ENCODE assay signal across 8 cellular contexts in the genomic region with DNA sequence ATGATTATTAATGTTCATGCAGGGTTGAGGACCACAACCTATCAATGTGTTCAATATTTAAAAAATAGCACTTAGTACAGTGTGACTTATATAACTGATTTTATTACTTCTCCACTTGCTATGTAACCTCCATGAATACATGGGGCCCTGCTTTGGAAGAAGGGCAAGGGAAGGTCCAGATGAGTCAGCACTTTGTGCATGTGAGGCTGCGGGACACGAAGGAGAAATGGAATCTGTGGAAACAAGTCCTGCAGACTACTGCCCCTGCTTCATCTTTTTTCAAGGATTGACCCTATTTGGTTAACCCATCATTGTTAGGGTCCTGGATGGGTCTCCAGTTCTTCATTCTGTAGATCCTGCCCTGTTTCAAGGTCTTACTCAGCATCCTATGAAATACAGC. TPM values are rescaled to one million over a fixed set of nuclear protein-coding genes. Genes with fewer than 3 reads are reported as not detected.
DNase-seq lines count a peak whose midpoint lies in the region; ATAC-seq, FAIRE-seq and TF ChIP-seq lines count a peak whose summit lies in the region.

No MANE protein-coding gene starts in this region.

- no peaks in the 10 kb centered on the region for H3K9me1 ChIP-seq in keratinocyte (ENCODE audit: control insufficient read depth, extremely low read depth, insufficient read depth, low read length)

- H3K4me3 Mint-ChIP-seq in activated naive CD8-positive, alpha-beta T cell treated with anti-CD3 and anti-CD28 coated beads, Interleukin-2, amount 10 ng/mL, durations not matched to agents 7 days and 5 days = peak overlapping the region; percentile 98

- H3K4me1 ChIP-seq in keratinocyte (ENCODE audit: control insufficient read depth, extremely low read depth, insufficient read depth, low read length) (peaks cover 19% of the 10 kb centered on the region), uterus (no peaks in the 10 kb centered on the region)

- H3K4me3 ChIP-seq in keratinocyte (ENCODE audit: control insufficient read depth in 2 of 3, extremely low read depth in 1 of 3, insufficient read depth in 2 of 3, low read depth in 1 of 3, low read length in 3 of 3) (peak overlapping the region in 1 of 3 experiments; percentile 83), uterus (peak overlapping the region in 1 of 2 donors; percentile 64)

- H3K4me1 Mint-ChIP-seq in activated naive CD8-positive, alpha-beta T cell treated with anti-CD3 and anti-CD28 coated beads, Interleukin-2, amount 10 ng/mL, durations not matched to agents 7 days and 5 days = peaks cover 50% of the 10 kb centered on the region

- intact Hi-C loops in uterus (cut with DNase I; ENCODE audit: low total_unique reads) = no loop called here

- H3K27ac ChIP-seq in keratinocyte (ENCODE audit: control insufficient read depth, insufficient read depth, low read length) = no peak overlapping the region
- H3K27ac ChIP-seq in uterus = peak overlapping the region; percentile 84

- peaks cover 18% of the 10 kb centered on the region for H3K36me3 Mint-ChIP-seq in activated naive CD8-positive, alpha-beta T cell treated with anti-CD3 and anti-CD28 coated beads, Interleukin-2, amount 10 ng/mL, durations not matched to agents 7 days and 5 days

- H3K9me3 Mint-ChIP-seq in activated naive CD8-positive, alpha-beta T cell treated with anti-CD3 and anti-CD28 coated beads, Interleukin-2, amount 10 ng/mL, durations not matched to agents 7 days and 5 days = no peaks in the 10 kb centered on the region

- no peaks in the 10 kb centered on the region for H3K27me3 Mint-ChIP-seq in activated naive CD8-positive, alpha-beta T cell treated with anti-CD3 and anti-CD28 coated beads, Interleukin-2, amount 10 ng/mL, durations not matched to agents 7 days and 5 days

- H3K36me3 ChIP-seq in keratinocyte (ENCODE audit: control insufficient read depth in 2 of 2, extremely low read depth in 1 of 2, insufficient read depth in 2 of 2, low read length in 2 of 2) (peaks cover 3 to 5% of the 10 kb centered on the region in 2 experiments), uterus (no peaks in the 10 kb centered on the region)

- no peak overlapping the region for H3K27ac Mint-ChIP-seq in activated naive CD8-positive, alpha-beta T cell treated with anti-CD3 and anti-CD28 coated beads, Interleukin-2, amount 10 ng/mL, durations not matched to agents 7 days and 5 days

- H3K79me2 ChIP-seq in keratinocyte (ENCODE audit: control insufficient read depth, insufficient read depth, low read length) = peaks cover 6% of the 10 kb centered on the region

- no peak for TF ChIP-seq POLR2A in uterus (IDR thresholded peaks at IDR 0.05)

- H3K9me3 ChIP-seq in keratinocyte (ENCODE audit: control insufficient read depth, low read depth, low read length) (no peaks in the 10 kb centered on the region), uterus (no peaks in the 10 kb centered on the region)

- POLR2A ChIA-PET in activated naive CD8-positive, alpha-beta T cell treated with anti-CD3 and anti-CD28 coated beads, Interleukin-2, amount 10 ng/mL, durations not matched to agents 7 days and 5 days (lab: Charles Lee) = interaction anchor here (2.4 kb wide), 1 partner anchor 56 kb away, joined by 26 read pairs; the partner anchor contains the start of gene CEP97

- no peaks in the 10 kb centered on the region for H3K27me3 ChIP-seq in keratinocyte (ENCODE audit: control insufficient read depth, extremely low read depth, insufficient read depth, low read length)
- H3K27me3 ChIP-seq in uterus = no peaks in the 10 kb centered on the region

- dilution Hi-C loops in keratinocyte (cut with MboI; ENCODE audit: extremely low pct_ligation_motif_present, low sequenced_read_pairs) = no loop called here

- TF ChIP-seq CTCF in keratinocyte (optimal IDR thresholded peaks at IDR 0.05 in 1 of 3, IDR thresholded peaks at IDR 0.05 in 1 of 3, conservative IDR thresholded peaks at IDR 0.05 in 1 of 3; ENCODE audit: extremely low read depth in 1 of 3, insufficient read depth in 2 of 3, low read length in 3 of 3) (no peak), uterus (IDR thresholded peaks at IDR 0.05) (no peak)

- peak; percentile 32 for FAIRE-seq in keratinocyte (lab: Jason Lieb, UNC)

- no peaks in the 10 kb centered on the region for H4K20me1 ChIP-seq in keratinocyte (ENCODE audit: control insufficient read depth, extremely low read depth, insufficient read depth, low read length)

- ATAC-seq in activated naive CD8-positive, alpha-beta T cell treated with anti-CD3 and anti-CD28 coated beads, Interleukin-2, amount 10 ng/mL, durations not matched to agents 7 days and 5 days (ENCODE audit: low read depth) = no peak
- ATAC-seq in HG02798 (IDR thresholded peaks at IDR 0.05; ENCODE audit: poor library complexity, unreplicated experiment) = no peak
- no peak for ATAC-seq in HG02938 (IDR thresholded peaks at IDR 0.05; ENCODE audit: unreplicated experiment)

- peak overlapping the region; percentile 90 for H3K4me2 ChIP-seq in keratinocyte (ENCODE audit: control insufficient read depth, extremely low read depth, insufficient read depth, low read depth, low read length)

- DNase-seq in ACHN = peak; percentile 70
- DNase-seq in HCEC 1CT = peak; percentile 89
- no peak for DNase-seq in activated naive CD8-positive, alpha-beta T cell treated with anti-CD3 and anti-CD28 coated beads, Interleukin-2, amount 10 ng/mL, durations not matched to agents 7 days and 5 days
- no peak for DNase-seq in keratinocyte (ENCODE audit: low read depth, low spot score)
- peak in 1 of 2 donors; percentile 36 for DNase-seq in uterus
- no peak for DNase-seq in NCI-H2029 (lab: John Stamatoyannopoulos, UW)

- no peak overlapping the region for H3K9ac ChIP-seq in keratinocyte (ENCODE audit: control insufficient read depth, extremely low read depth, insufficient read depth, low read length)

- in situ Hi-C loops in ACHN (cut with HindIII; ENCODE audit: low pct_ligation_motif_present, low pct_unique_long_range_greater_than_20kb, low sequenced_read_pairs) = no loop called here

- H2AFZ ChIP-seq in keratinocyte (ENCODE audit: control insufficient read depth, low read length) = no peak overlapping the region

RNA-seq across cellular contexts. Expression of gene NXPE3, which starts 1.6 kb away (rescaled TPM):
- total RNA-seq in activated naive CD8-positive, alpha-beta T cell treated with anti-CD3 and anti-CD28 coated beads, Interleukin-2, amount 10 ng/mL, durations not matched to agents 7 days and 5 days = 10 to 100 TPM; 29.8 to 30.7 TPM
- polyA plus RNA-seq in keratinocyte = 15.8 to 19.9 TPM (median 16.8 TPM) in 3 replicates
- 2.6 TPM for polyA plus RNA-seq in keratinocyte (2011; ENCODE audit: low read depth)
- 10.2 and 14.8 TPM in 2 replicates for polyA plus RNA-seq in keratinocyte (2011; cell fraction: cytosol; rRNA removed)
- 14.9 and 18.2 TPM in 2 replicates for polyA plus RNA-seq in keratinocyte (2011; cell fraction: nucleus; rRNA removed)
- 1.6 and 13.9 TPM in 2 replicates for polyA plus RNA-seq in keratinocyte (2012; ENCODE audit: low replicate concordance)
- polyA minus RNA-seq in keratinocyte = 28.7 to 36.9 TPM (median 35.8 TPM) in 3 replicates
- 13.8 TPM for polyA minus RNA-seq in keratinocyte (2011; cell fraction: cytosol; rRNA and poly(A)+ RNA removed)
- polyA minus RNA-seq in keratinocyte (2011; cell fraction: nucleus; rRNA and poly(A)+ RNA removed) = 19.4 and 27.1 TPM in 2 replicates
- total RNA-seq in uterus = 10 to 100 TPM in 2 of 4 donors, 1 to 10 TPM in 2; 3.1 to 26.0 (median 10.3) TPM

RNA-seq across cellular contexts. Expression of gene CEP97, which starts 56.2 kb away (rescaled TPM):
- 10 to 100 TPM; 21.5 TPM for total RNA-seq in activated naive CD8-positive, alpha-beta T cell treated with anti-CD3 and anti-CD28 coated beads, Interleukin-2, amount 10 ng/mL, durations not matched to agents 7 days and 5 days
- polyA plus RNA-seq in keratinocyte = 1.6 to 3.6 TPM (median 2.6 TPM) in 3 replicates
- 9.9 TPM for polyA plus RNA-seq in keratinocyte (2011; ENCODE audit: low read depth)
- polyA plus RNA-seq in keratinocyte (2011; cell fraction: cytosol; rRNA removed) = 1.1 and 1.9 TPM in 2 replicates
- polyA plus RNA-seq in keratinocyte (2011; cell fraction: nucleus; rRNA removed) = 5.9 and 6.6 TPM in 2 replicates
- polyA plus RNA-seq in keratinocyte (2012; ENCODE audit: low replicate concordance) = 3.5 and 3.6 TPM in 2 replicates
- polyA minus RNA-seq in keratinocyte = 5.1 to 10.3 TPM (median 5.2 TPM) in 3 replicates
- polyA minus RNA-seq in keratinocyte (2011; cell fraction: cytosol; rRNA and poly(A)+ RNA removed) = 3.1 TPM
- polyA minus RNA-seq in keratinocyte (2011; cell fraction: nucleus; rRNA and poly(A)+ RNA removed) = 7.5 and 10.9 TPM in 2 replicates
- 10 to 100 TPM in 3 of 4 donors, 1 to 10 TPM in 1; 5.1 to 39.5 (median 17.0) TPM for total RNA-seq in uterus

Comparison
In these comparisons a context has a peak if more than half of its experiments do, and no peak if none do; other contexts are left out.
1. DNase-seq: peak in ACHN (single experiment) and HCEC 1CT (single experiment); none in activated naive CD8-positive, alpha-beta T cell treated with anti-CD3 and anti-CD28 coated beads, Interleukin-2, amount 10 ng/mL, durations not matched to agents 7 days and 5 days (single experiment), keratinocyte (single experiment) and NCI-H2029 (single experiment).